ENCODE assay signal across 15 cellular contexts in the genomic region with DNA sequence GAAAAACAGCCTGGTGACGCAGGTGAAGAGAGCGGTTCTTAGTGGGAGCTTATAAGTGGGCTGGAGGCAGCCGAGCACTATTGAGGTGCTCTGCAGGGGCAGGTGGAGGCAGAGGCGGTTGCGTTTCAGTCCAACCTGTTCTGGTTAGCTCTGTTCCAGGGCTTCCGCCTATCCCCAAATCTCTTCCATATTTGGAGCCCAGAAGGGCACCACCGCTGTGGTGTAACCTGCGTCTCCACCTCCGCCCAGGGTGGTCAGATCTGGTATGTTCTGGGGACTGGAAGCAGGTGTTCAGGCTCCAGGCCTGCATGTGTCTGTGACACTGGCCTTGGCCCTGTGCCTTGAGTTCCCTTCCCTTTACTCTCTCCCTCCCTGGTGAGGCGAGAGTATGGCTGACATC.
"Had no signal": no experiment of that assay in that cellular context is flagged by ENCODE, and none has a peak within 500 bp of the region (broad histone marks: within the 10 kb centered on the region; RNA-seq: fewer than 3 reads in every experiment).

No MANE protein-coding gene starts in this region.

- H2AFZ ChIP-seq: parathyroid adenoma had no signal

- H3K9me3 Mint-ChIP-seq: activated naive CD4-positive, alpha-beta T cell treated with anti-CD3 and anti-CD28 coated beads, Interleukin-2, amount 10 ng/mL, durations not matched to agents 7 days and 5 days; activated T-helper 2 cell treated with anti-CD3 and anti-CD28 coated beads, Interferon-gamma antibody, Interleukin-2, Interleukin-4, amounts not matched to agents 10 μg/mL and 5 μg/mL and 100 μg/mL, durations not matched to agents 14 hours and 24 hours and 36 hours; endodermal cell; neural crest cell; stimulated activated memory B cell treated with anti-CD40 and anti-IgM and Interleukin-4, amounts not matched to agents 10 μg/mL and 1 μg/mL and 100 μg/mL, for 72 hours; type B pancreatic cell had no signal

- H3K27me3 ChIP-seq: right atrium auricular region had no signal

- DNase-seq: activated CD4-positive, alpha-beta T cell treated with anti-CD3 and anti-CD28 coated beads, Interleukin-2, amount 50 U/mL, for 1 hour; activated naive CD4-positive, alpha-beta T cell treated with anti-CD3 and anti-CD28 coated beads, Interleukin-2, amount 10 ng/mL, durations not matched to agents 7 days and 5 days; activated T-cell treated with anti-CD3 and anti-CD28 coated beads for 4 hours; cerebellar nuclear complex; endodermal cell; erythroblast; small intestine; stimulated activated CD4-positive, alpha-beta T cell treated with anti-CD3 and anti-CD28 coated beads, Interleukin-1b, Interleukin-23, amount 100 ng/mL, for 48 hours; T-helper 2 cell had no signal

- H3K9me3 ChIP-seq: right atrium auricular region had no signal

- H3K27ac ChIP-seq: parathyroid adenoma, right atrium auricular region had no signal

- FAIRE-seq: small intestine had no signal

- H3K4me1 ChIP-seq: parathyroid adenoma had no signal

- H3K36me3 Mint-ChIP-seq: activated naive CD4-positive, alpha-beta T cell treated with anti-CD3 and anti-CD28 coated beads, Interleukin-2, amount 10 ng/mL, durations not matched to agents 7 days and 5 days; stimulated activated memory B cell treated with anti-CD40 and anti-IgM and Interleukin-4, amounts not matched to agents 10 μg/mL and 1 μg/mL and 100 μg/mL, for 72 hours; type B pancreatic cell had no signal

- H3K36me3 ChIP-seq: right atrium auricular region had no signal

- H3K79me2 ChIP-seq: parathyroid adenoma had no signal

- H3K4me3 ChIP-seq: right atrium auricular region had no signal

- H3K4me1 Mint-ChIP-seq: activated naive CD4-positive, alpha-beta T cell treated with anti-CD3 and anti-CD28 coated beads, Interleukin-2, amount 10 ng/mL, durations not matched to agents 7 days and 5 days; stimulated activated memory B cell treated with anti-CD40 and anti-IgM and Interleukin-4, amounts not matched to agents 10 μg/mL and 1 μg/mL and 100 μg/mL, for 72 hours had no signal

- H3K27ac Mint-ChIP-seq: activated naive CD4-positive, alpha-beta T cell treated with anti-CD3 and anti-CD28 coated beads, Interleukin-2, amount 10 ng/mL, durations not matched to agents 7 days and 5 days; activated T-helper 2 cell treated with anti-CD3 and anti-CD28 coated beads, Interferon-gamma antibody, Interleukin-2, Interleukin-4, amounts not matched to agents 10 μg/mL and 5 μg/mL and 100 μg/mL, durations not matched to agents 14 hours and 24 hours and 36 hours; endodermal cell; stimulated activated memory B cell treated with anti-CD40 and anti-IgM and Interleukin-4, amounts not matched to agents 10 μg/mL and 1 μg/mL and 100 μg/mL, for 72 hours; type B pancreatic cell had no signal

- H3K9ac ChIP-seq: parathyroid adenoma had no signal

- H3K4me3 Mint-ChIP-seq: activated naive CD4-positive, alpha-beta T cell treated with anti-CD3 and anti-CD28 coated beads, Interleukin-2, amount 10 ng/mL, durations not matched to agents 7 days and 5 days; endodermal cell; neural crest cell; stimulated activated memory B cell treated with anti-CD40 and anti-IgM and Interleukin-4, amounts not matched to agents 10 μg/mL and 1 μg/mL and 100 μg/mL, for 72 hours; type B pancreatic cell had no signal

- ATAC-seq: stimulated activated memory B cell treated with anti-CD40 and anti-IgM and Interleukin-4, amounts not matched to agents 10 μg/mL and 1 μg/mL and 100 μg/mL, for 72 hours had no signal
